Comparison of ENCODE assay signal across 2 cellular contexts in genomic region chr10:38118072-38118807, GRCh38.
TF ChIP-seq lines count a peak whose summit lies in the region.

No MANE protein-coding gene starts in this region.

TF ChIP-seq in HEK293, 187 proteins besides CTCF, POLR2A, EP300 and RAD21 (continued from another document):
- TF ChIP-seq PRDM6 (tag by site-specific recombination; IDR thresholded peaks at IDR 0.05) = no peak
- no peak for TF ChIP-seq OSR2 (tag by site-specific recombination; IDR thresholded peaks at IDR 0.05)
- no peak for TF ChIP-seq ZNF114 (tag by site-specific recombination; IDR thresholded peaks at IDR 0.05)
- no peak for TF ChIP-seq SALL2 (tag by site-specific recombination; IDR thresholded peaks at IDR 0.05; ENCODE audit: borderline replicate concordance)
- no peak for TF ChIP-seq ZSCAN18 (tag by site-specific recombination; IDR thresholded peaks at IDR 0.05)
- no peak for TF ChIP-seq ZNF707 (tag by site-specific recombination; IDR thresholded peaks at IDR 0.05)
- TF ChIP-seq ZNF518A (tag by site-specific recombination; conservative IDR thresholded peaks at IDR 0.05; ENCODE audit: low read depth) = 0 out of 2 replicates have a peak, but pooled peaks have one; percentile 12
- TF ChIP-seq ZSCAN30 (tag by site-specific recombination; IDR thresholded peaks at IDR 0.05) = no peak
- no peak for TF ChIP-seq ZNF274 (IDR thresholded peaks at IDR 0.05; ENCODE audit: low read length)
- TF ChIP-seq ZNF274 (tag by site-specific recombination; IDR thresholded peaks at IDR 0.05; ENCODE audit: borderline replicate concordance) = peak; percentile 60; the same call in 1 of the 2 replicates
- TF ChIP-seq, protein P1, sequence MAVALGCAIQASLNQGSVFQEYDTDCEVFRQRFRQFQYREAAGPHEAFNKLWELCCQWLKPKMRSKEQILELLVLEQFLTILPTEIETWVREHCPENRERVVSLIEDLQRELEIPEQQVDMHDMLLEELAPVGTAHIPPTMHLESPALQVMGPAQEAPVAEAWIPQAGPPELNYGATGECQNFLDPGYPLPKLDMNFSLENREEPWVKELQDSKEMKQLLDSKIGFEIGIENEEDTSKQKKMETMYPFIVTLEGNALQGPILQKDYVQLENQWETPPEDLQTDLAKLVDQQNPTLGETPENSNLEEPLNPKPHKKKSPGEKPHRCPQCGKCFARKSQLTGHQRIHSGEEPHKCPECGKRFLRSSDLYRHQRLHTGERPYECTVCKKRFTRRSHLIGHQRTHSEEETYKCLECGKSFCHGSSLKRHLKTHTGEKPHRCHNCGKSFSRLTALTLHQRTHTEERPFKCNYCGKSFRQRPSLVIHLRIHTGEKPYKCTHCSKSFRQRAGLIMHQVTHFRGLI (tag by site-specific recombination; IDR thresholded peaks at IDR 0.05) = no peak
- no peak for TF ChIP-seq ZBTB21 (tag by site-specific recombination; IDR thresholded peaks at IDR 0.05)
- peak; percentile 97; the same call in 1 of the 2 replicates for TF ChIP-seq TRIM28 (IDR thresholded peaks at IDR 0.05; ENCODE audit: borderline replicate concordance, low read length)
- TF ChIP-seq ZNF645 (tag by site-specific recombination; IDR thresholded peaks at IDR 0.05) = no peak
- peak; percentile 77 for TF ChIP-seq ZNF529 (tag by site-specific recombination; IDR thresholded peaks at IDR 0.05; ENCODE audit: insufficient replicate concordance)

TF ChIP-seq in K562, 482 proteins besides CTCF, POLR2A, EP300 and RAD21 (continued from another document):
- TF ChIP-seq AFF4 (CRISPR knock-in tag; IDR thresholded peaks at IDR 0.05) (no peak), SOX6 (IDR thresholded peaks at IDR 0.05) (peak; percentile 50; the same call in 1 of the 2 replicates), NFRKB (IDR thresholded peaks at IDR 0.05; ENCODE audit: low read depth) (0 out of 2 replicates have a peak, but pooled peaks have one; percentile 34), XRCC3 (IDR thresholded peaks at IDR 0.05) (peak; percentile 82), ZNF75A (CRISPR knock-in tag; IDR thresholded peaks at IDR 0.05) (peak; percentile 99), ZBTB2 (IDR thresholded peaks at IDR 0.05) (no peak), MCM2 (IDR thresholded peaks at IDR 0.05; ENCODE audit: low read depth) (no peak), ZNF583 (CRISPR knock-in tag; IDR thresholded peaks at IDR 0.05) (no peak), CBX1 (IDR thresholded peaks at IDR 0.05; ENCODE audit: low read depth) (peak; percentile 59; the same call in 1 of the 2 replicates), TAF15 (IDR thresholded peaks at IDR 0.05; ENCODE audit: low read depth, low read length) (no peak), CBX3 (IDR thresholded peaks at IDR 0.05; ENCODE audit: borderline replicate concordance in 1 of 2, low read length in 2 of 2) (peak in 1 of 2 experiments; percentile 94; a peak in 2 of 3 replicates)
- TF ChIP-seq, protein P2, sequence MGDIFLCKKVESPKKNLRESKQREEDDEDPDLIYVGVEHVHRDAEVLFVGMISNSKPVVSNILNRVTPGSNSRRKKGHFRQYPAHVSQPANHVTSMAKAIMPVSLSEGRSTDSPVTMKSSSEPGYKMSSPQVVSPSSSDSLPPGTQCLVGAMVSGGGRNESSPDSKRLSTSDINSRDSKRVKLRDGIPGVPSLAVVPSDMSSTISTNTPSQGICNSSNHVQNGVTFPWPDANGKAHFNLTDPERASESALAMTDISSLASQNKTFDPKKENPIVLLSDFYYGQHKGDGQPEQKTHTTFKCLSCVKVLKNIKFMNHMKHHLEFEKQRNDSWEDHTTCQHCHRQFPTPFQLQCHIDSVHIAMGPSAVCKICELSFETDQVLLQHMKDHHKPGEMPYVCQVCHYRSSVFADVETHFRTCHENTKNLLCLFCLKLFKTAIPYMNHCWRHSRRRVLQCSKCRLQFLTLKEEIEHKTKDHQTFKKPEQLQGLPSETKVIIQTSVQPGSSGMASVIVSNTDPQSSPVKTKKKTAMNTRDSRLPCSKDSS (IDR thresholded peaks at IDR 0.05; ENCODE audit: low read depth, partially characterized antibody) = peak; percentile 95
